Comparison of ENCODE assay signal across 22 cellular contexts in the genomic region with DNA sequence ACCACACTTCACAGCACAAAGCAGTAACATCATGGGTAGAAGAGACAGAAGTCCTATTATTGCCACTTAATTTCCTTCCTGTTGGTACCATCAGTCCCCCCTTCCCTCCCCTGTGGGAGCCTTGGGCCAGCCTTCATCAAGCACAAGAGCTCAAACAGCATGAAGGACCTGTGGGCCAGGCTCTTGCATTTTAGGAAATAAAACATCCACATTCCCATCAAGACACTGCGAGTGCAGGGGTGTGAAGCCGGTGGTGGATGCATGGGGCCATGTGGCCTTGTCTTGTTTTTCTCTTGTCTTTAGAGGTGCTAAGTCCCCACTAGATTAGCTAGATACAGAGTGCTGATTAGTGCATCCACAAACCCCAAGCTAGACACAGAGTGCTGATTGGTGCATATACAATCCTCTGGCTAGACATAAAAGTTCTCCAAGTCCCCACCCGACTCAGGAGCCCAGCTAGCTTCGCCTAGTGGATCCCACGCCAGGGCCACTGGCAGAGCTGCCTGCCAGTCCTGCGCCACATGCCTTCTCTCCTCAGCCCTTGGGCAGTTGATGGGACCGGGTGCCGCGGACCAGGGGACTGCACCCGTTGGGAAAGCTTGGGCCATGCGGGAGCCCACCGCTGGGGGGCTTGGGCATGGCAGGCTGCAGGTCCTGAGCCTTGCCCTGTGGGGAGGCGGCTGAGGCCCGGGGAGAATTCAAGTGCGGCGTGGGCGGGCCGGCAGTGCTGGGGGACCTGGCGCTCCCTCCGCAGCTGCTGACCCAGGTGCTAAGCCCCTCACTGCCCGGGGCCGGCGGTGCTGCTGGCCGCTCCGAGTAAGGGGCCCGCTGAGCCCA.
"Had no signal": no experiment of that assay in that cellular context is flagged by ENCODE, and none has a peak within 500 bp of the region (broad histone marks: within the 10 kb centered on the region; RNA-seq: fewer than 3 reads in every experiment).

No MANE protein-coding gene starts in this region.

- H3K27me3 ChIP-seq: brain microvascular endothelial cell had no signal

- H3K4me3 ChIP-seq: coronary artery, heart left ventricle, left ventricle myocardium inferior had no signal

- H3K36me3 ChIP-seq: brain microvascular endothelial cell, heart left ventricle, left ventricle myocardium inferior had no signal

- H3K36me3 Mint-ChIP-seq: natural killer cell treated with Interleukin-12 subunit alpha and Interleukin-12 subunit beta and Interleukin-15 and Interleukin-18, amount 100 ng/mL, for 72 hours had no signal

- FAIRE-seq: frontal cortex had no signal

- DNase-seq: activated CD4-positive, alpha-beta T cell treated with anti-CD3 and anti-CD28 coated beads, Interleukin-2, amount 50 U/mL, for 1 hour; activated CD4-positive, CD25-positive, alpha-beta regulatory T cell treated with anti-CD3 and anti-CD28 coated beads, Interleukin-2, amount 50 U/mL, for 72 hours; activated CD8-positive, alpha-beta memory T cell treated with anti-CD3 and anti-CD28 coated beads, Interleukin-2, amount 50 U/mL, for 4 hours; activated naive CD4-positive, alpha-beta T cell treated with anti-CD3 and anti-CD28 coated beads for 36 hours; activated T-cell treated with anti-CD3 and anti-CD28 coated beads, Interleukin-2, amount 50 U/mL, for 4 hours; brain microvascular endothelial cell; heart left ventricle; kidney glomerular epithelial cell; left ventricle myocardium inferior; mesendoderm; nucleus accumbens; stimulated activated CD4-positive, alpha-beta T cell treated with anti-CD3 and anti-CD28 coated beads, Interleukin-2, amount 100 ng/mL, for 48 hours; SW 1271; T-helper 2 cell had no signal

- H3K9me3 ChIP-seq: heart left ventricle, left ventricle myocardium inferior had no signal

- H3K4me3 Mint-ChIP-seq: activated naive CD4-positive, alpha-beta T cell treated with anti-CD3 and anti-CD28 coated beads for 36 hours; activated T-cell treated with anti-CD3 and anti-CD28 coated beads, Interleukin-2, amount 50 U/mL, for 4 hours; central memory CD8-positive, alpha-beta T cell; natural killer cell treated with Interleukin-12 subunit alpha and Interleukin-12 subunit beta and Interleukin-15 and Interleukin-18, amount 100 ng/mL, for 72 hours; stimulated activated naive CD8-positive, alpha-beta T cell treated with anti-CD3 and anti-CD28 coated beads, Interleukin-15, Interleukin-2, amounts not matched to agents 100 ng/mL and 50 ng/mL, for 24 hours; type B pancreatic cell had no signal

- H3K27ac Mint-ChIP-seq: activated naive CD4-positive, alpha-beta T cell treated with anti-CD3 and anti-CD28 coated beads for 36 hours; natural killer cell treated with Interleukin-12 subunit alpha and Interleukin-12 subunit beta and Interleukin-15 and Interleukin-18, amount 100 ng/mL, for 72 hours; progenitor cell of endocrine pancreas; stimulated activated naive CD8-positive, alpha-beta T cell treated with anti-CD3 and anti-CD28 coated beads, Interleukin-15, Interleukin-2, amounts not matched to agents 100 ng/mL and 50 ng/mL, for 24 hours; type B pancreatic cell had no signal

- H3K9me3 Mint-ChIP-seq: natural killer cell treated with Interleukin-12 subunit alpha and Interleukin-12 subunit beta and Interleukin-15 and Interleukin-18, amount 100 ng/mL, for 72 hours had no signal

- H3K27ac ChIP-seq: brain microvascular endothelial cell, coronary artery, heart left ventricle, left ventricle myocardium inferior, VCaP had no signal

- H3K4me1 Mint-ChIP-seq: central memory CD8-positive, alpha-beta T cell had no signal
